In genomic region chr20:58147628-58148370, GRCh38 we compare ENCODE assay signal across 23 cellular contexts.
DNase-seq lines count a peak whose midpoint lies in the region; FAIRE-seq and TF ChIP-seq lines count a peak whose summit lies in the region.
"Had no signal": no experiment of that assay in that cellular context is flagged by ENCODE, and none has a peak within 500 bp of the region (broad histone marks: within the 10 kb centered on the region; RNA-seq: fewer than 3 reads in every experiment).

No MANE protein-coding gene starts in this region.

- peaks cover 0 to 12% of the 10 kb centered on the region in 2 donors for H3K27me3 ChIP-seq in tibial nerve
- H3K27me3 ChIP-seq in transverse colon, result peaks cover 15% of the 10 kb centered on the region

- H3K4me1 ChIP-seq in kidney (ENCODE audit: control insufficient read depth in 1 of 2, insufficient read depth in 1 of 2, low read depth in 1 of 2, low read length in 2 of 2) (no peaks in the 10 kb centered on the region), tibial nerve (peaks cover 0 to 28% (median 9%) of the 10 kb centered on the region in 4 donors), transverse colon (no peaks in the 10 kb centered on the region)

- H3K27ac ChIP-seq in kidney (ENCODE audit: low read depth in 2 of 2, low read length in 2 of 2) (no peak overlapping the region), tibial nerve (peak overlapping the region in 3 of 4 donors; percentile 38 to 92 (median 84)), transverse colon (no peak overlapping the region)
- H3K27ac ChIP-seq: 22Rv1, PC-9 had no signal

- WGBS in tibial nerve, 2 donors, result 84 to 87% methylated on average over 10 of the region's 10 CpGs
- 80 to 90% methylated on average over 2 to 10 of the region's 10 CpGs for WGBS in transverse colon (ENCODE audit: low coverage in 1 of 2), 2 donors

- TF ChIP-seq POLR2A in NB4 (IDR thresholded peaks at IDR 0.05; ENCODE audit: extremely low read depth, insufficient read length) (no peak), tibial nerve (IDR thresholded peaks at IDR 0.05) (no peak), transverse colon (IDR thresholded peaks at IDR 0.05) (no peak)

- no peak for TF ChIP-seq CTCF in NB4 (IDR thresholded peaks at IDR 0.05; ENCODE audit: low read depth, low read length)
- no peak for TF ChIP-seq CTCF in kidney (IDR thresholded peaks at IDR 0.05; ENCODE audit: borderline replicate concordance, extremely low read depth, insufficient read depth)
- no peak for TF ChIP-seq CTCF in tibial nerve (IDR thresholded peaks at IDR 0.05)
- no peak for TF ChIP-seq CTCF in transverse colon (IDR thresholded peaks at IDR 0.05)

- H3K4me3 ChIP-seq in NB4 (ENCODE audit: low read depth, low read length), result no peak overlapping the region
- no peak overlapping the region for H3K4me3 ChIP-seq in kidney (ENCODE audit: low read length in 2 of 2)
- no peak overlapping the region for H3K4me3 ChIP-seq in tibial nerve
- H3K4me3 ChIP-seq in transverse colon, result no peak overlapping the region
- H3K4me3 ChIP-seq: PC-9 had no signal

- H3K9ac ChIP-seq in kidney (ENCODE audit: low read length in 2 of 2), result no peak overlapping the region

- H3K36me3 ChIP-seq in kidney (ENCODE audit: control insufficient read depth in 1 of 2, insufficient read depth in 2 of 2, low read length in 2 of 2), result no peaks in the 10 kb centered on the region
- H3K36me3 ChIP-seq in tibial nerve, result no peaks in the 10 kb centered on the region
- no peaks in the 10 kb centered on the region for H3K36me3 ChIP-seq in transverse colon

- FAIRE-seq in kidney (lab: Jason Lieb, UNC), result no peak
- FAIRE-seq: GM12892 had no signal

- DNase-seq in NCI-H82 (lab: John Stamatoyannopoulos, UW) (peak; percentile 45), NCI-H82 treated with DMSO at 0.1 percent for 48 hours (lab: John Stamatoyannopoulos, UW; ENCODE audit: unreplicated experiment) (no peak), NB4 (ENCODE audit: low read depth) (peak; percentile 12), kidney (peak; percentile 49), tibial nerve (ENCODE audit: low spot score in 2 of 2) (no peak), transverse colon (no peak), NCI-H526 (lab: John Stamatoyannopoulos, UW) (no peak), NCI-H128 (lab: John Stamatoyannopoulos, UW; ENCODE audit: unreplicated experiment) (no peak)
- DNase-seq: CD8-positive, alpha-beta memory T cell; DMS79 treated with DMSO at 0.1 percent for 48 hours; H9; NCI-H1092 treated with DMSO at 0.1 percent for 48 hours; NCI-H1436 treated with DMSO at 0.1 percent for 48 hours; NCI-H187 treated with DMSO at 0.1 percent for 48 hours; NCI-H2171 treated with DMSO at 0.1 percent for 48 hours; NCI-H345; NCI-H524; NCI-H774; PC-9; RPMI8226; SHP77 had no signal

- H3K9me3 ChIP-seq in kidney (ENCODE audit: control insufficient read depth in 1 of 2, low read length in 2 of 2), result no peaks in the 10 kb centered on the region
- H3K9me3 ChIP-seq in tibial nerve, result peaks cover 0 to 6% (median 1%) of the 10 kb centered on the region in 4 donors
- H3K9me3 ChIP-seq in transverse colon, result no peaks in the 10 kb centered on the region

- no peak for TF ChIP-seq EP300 in tibial nerve (IDR thresholded peaks at IDR 0.05)
- no peak for TF ChIP-seq EP300 in transverse colon (IDR thresholded peaks at IDR 0.05; ENCODE audit: low read depth)

- in situ Hi-C loops in transverse colon (cut with MboI; ENCODE audit: low pct_ligation_motif_present in 1 of 4, low pct_unique_long_range_greater_than_20kb in 1 of 4, low sequenced_read_pairs in 3 of 4), result no loop called here

- intact Hi-C loops in kidney (cut with DNase I) (no loop called here), transverse colon (cut with DNase I; ENCODE audit: low total_unique reads) (no loop called here)

Comparison
In these comparisons a context has a peak if more than half of its experiments do, and no peak if none do; other contexts are left out.
1. DNase-seq: peak in NCI-H82 (single experiment), NB4 (single experiment) and kidney (single experiment); none in NCI-H82 treated with DMSO at 0.1 percent for 48 hours (single experiment), tibial nerve (0 of 2), transverse colon (single experiment), NCI-H526 (0 of 2) and NCI-H128 (single experiment).
2. H3K27ac ChIP-seq: peak in tibial nerve (3 of 4); none in kidney (0 of 2) and transverse colon (0 of 4).